ENCODE assay signal across 11 cellular contexts in the genomic region with DNA sequence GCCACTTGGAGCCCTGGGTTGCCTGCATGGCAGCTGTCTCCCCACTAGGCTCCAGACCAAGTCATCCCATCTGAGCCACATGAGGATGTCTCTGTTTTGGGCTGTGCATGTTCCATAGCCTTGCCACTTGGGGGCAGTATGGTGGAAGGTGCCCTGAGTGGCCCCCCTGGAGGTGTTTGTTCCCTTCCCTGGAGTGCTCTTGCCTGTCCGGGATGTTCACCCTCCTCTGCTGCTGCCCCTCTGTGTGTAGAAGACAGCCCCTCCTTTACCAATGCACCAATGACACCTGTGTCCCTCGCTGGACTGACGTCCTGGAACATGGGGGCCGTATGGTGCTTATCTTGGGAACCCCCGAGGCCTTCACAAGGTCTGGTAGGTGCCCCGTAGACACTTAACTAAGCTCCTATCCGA.
DNase-seq lines count a peak whose midpoint lies in the region; ATAC-seq and TF ChIP-seq lines count a peak whose summit lies in the region.
"Had no signal": no experiment of that assay in that cellular context is flagged by ENCODE, and none has a peak within 500 bp of the region (broad histone marks: within the 10 kb centered on the region; RNA-seq: fewer than 3 reads in every experiment).

No MANE protein-coding gene starts in this region.

- H3K4me1 ChIP-seq in cardiac muscle cell (ENCODE audit: low read depth): no peaks in the 10 kb centered on the region
- no peaks in the 10 kb centered on the region for H3K4me1 ChIP-seq in upper lobe of right lung
- H3K4me1 ChIP-seq: colonic mucosa, SJSA1 had no signal

- intact Hi-C loops in left cardiac atrium (cut with DNase I) (no loop called here), upper lobe of right lung (cut with DNase I) (no loop called here)

- H3K9me3 ChIP-seq in cardiac muscle cell (ENCODE audit: low read depth) (no peaks in the 10 kb centered on the region), upper lobe of right lung (no peaks in the 10 kb centered on the region)
- H3K9me3 ChIP-seq: colonic mucosa, SJSA1 had no signal

- peaks cover 5% of the 10 kb centered on the region for H3K36me3 ChIP-seq in cardiac muscle cell
- no peaks in the 10 kb centered on the region for H3K36me3 ChIP-seq in upper lobe of right lung
- H3K36me3 ChIP-seq: colonic mucosa, SJSA1 had no signal

- TF ChIP-seq CTCF in cardiac muscle cell (IDR thresholded peaks at IDR 0.05; ENCODE audit: low read depth, low read length) (peak; percentile 32), choroid plexus epithelial cell (conservative IDR thresholded peaks at IDR 0.05; ENCODE audit: low read depth, low read length) (peak; percentile 56), upper lobe of right lung (IDR thresholded peaks at IDR 0.05) (peak; percentile 23)

- no peak for ATAC-seq in left cardiac atrium
- ATAC-seq in upper lobe of right lung: peak; percentile 44
- ATAC-seq in HG02852 (IDR thresholded peaks at IDR 0.05; ENCODE audit: unreplicated experiment): no peak
- ATAC-seq in HG02763 (IDR thresholded peaks at IDR 0.05; ENCODE audit: unreplicated experiment): no peak

- DNase-seq in cardiac muscle cell (ENCODE audit: low read depth in 1 of 2, low spot score in 1 of 2) (no peak), left cardiac atrium (no peak), HuH-7 (ENCODE audit: low spot score) (peak; percentile 71), choroid plexus epithelial cell (ENCODE audit: low read depth) (peak; percentile 17), upper lobe of right lung (no peak), NCI-H226 (no peak)
- DNase-seq: colonic mucosa, right cardiac atrium had no signal

- H3K27me3 ChIP-seq in cardiac muscle cell (no peaks in the 10 kb centered on the region), upper lobe of right lung (no peaks in the 10 kb centered on the region)
- H3K27me3 ChIP-seq: colonic mucosa, SJSA1 had no signal

- H3K27ac ChIP-seq in cardiac muscle cell (no peak overlapping the region), upper lobe of right lung (no peak overlapping the region)
- H3K27ac ChIP-seq: colonic mucosa, SJSA1 had no signal

- H3K4me3 ChIP-seq in cardiac muscle cell: no peak overlapping the region
- no peak overlapping the region for H3K4me3 ChIP-seq in choroid plexus epithelial cell (ENCODE audit: low read depth, low read length)
- H3K4me3 ChIP-seq in upper lobe of right lung: no peak overlapping the region
- H3K4me3 ChIP-seq: colonic mucosa, SJSA1 had no signal

Comparison
In these comparisons a context has a peak if more than half of its experiments do, and no peak if none do; other contexts are left out.
1. DNase-seq: peak in HuH-7 (single experiment) and choroid plexus epithelial cell (single experiment); none in cardiac muscle cell (0 of 2), left cardiac atrium (single experiment), upper lobe of right lung (single experiment) and NCI-H226 (single experiment).
2. Peak in every context shown above with its lines, with median percentiles within 50 percentile points of each other: CTCF ChIP-seq.